In the genomic region with DNA sequence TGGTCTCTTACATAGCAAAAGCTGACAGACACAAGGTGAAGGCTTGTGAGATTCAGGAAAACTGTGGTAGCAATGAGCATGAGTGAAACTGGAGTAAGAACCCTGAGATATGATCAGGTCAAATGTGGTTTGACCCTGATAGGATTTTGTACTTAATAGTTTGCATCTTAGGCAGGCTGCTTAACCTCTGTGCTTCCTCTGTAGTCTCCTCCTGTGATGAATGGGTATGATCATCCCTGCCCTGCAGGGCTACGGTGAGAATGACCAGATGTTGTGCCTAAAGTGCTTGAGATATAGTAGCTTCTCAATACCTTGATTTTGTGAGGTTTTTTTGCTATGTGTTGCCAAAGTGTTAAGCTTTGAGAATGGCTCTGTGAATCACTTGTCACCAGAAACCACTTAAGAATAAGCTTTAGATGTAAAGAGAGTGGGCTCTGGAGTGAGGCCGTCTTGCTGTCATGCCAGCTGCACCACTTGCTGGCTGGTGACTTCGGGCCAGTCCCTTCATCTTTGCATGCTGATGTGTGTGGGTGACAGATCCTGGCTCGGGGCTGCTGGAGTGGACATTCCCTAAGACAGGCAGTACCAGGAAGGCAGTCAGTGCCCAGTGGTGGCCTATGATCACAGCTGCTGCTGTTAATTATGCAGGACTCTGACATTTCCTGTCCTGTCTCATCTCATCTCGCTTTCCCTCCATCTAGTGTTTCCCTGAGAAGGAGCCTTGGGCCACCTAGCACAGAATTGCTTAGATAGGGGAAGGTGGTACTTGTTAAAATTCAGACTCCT, we compare ENCODE assay signal across 20 cellular contexts.
"Had no signal": no experiment of that assay in that cellular context is flagged by ENCODE, and none has a peak within 500 bp of the region (broad histone marks: within the 10 kb centered on the region; RNA-seq: fewer than 3 reads in every experiment).

No MANE protein-coding gene starts in this region.

- H3K27ac ChIP-seq: breast epithelium, heart right ventricle, left ventricle myocardium inferior, psoas muscle, right lobe of liver, tibial artery, vagina had no signal

- FAIRE-seq: astrocyte had no signal

- DNase-seq: activated CD4-positive, alpha-beta T cell treated with anti-CD3 and anti-CD28 coated beads, Interleukin-2, amount 10 ng/mL, durations not matched to agents 7 days and 5 days; activated CD8-positive, alpha-beta T cell treated with anti-CD3 and anti-CD28 coated beads, Interleukin-2, amount 10 ng/mL, durations not matched to agents 7 days and 5 days; activated effector memory CD4-positive, alpha-beta T cell treated with anti-CD3 and anti-CD28 coated beads, Interleukin-2, amount 50 U/mL, for 16 hours; activated naive CD4-positive, alpha-beta T cell treated with anti-CD3 and anti-CD28 coated beads, Interleukin-2, amount 50 U/mL, for 16 hours; activated T-cell treated with anti-CD3 and anti-CD28 coated beads, Interleukin-2, amount 50 U/mL, for 72 hours; cerebellar nuclear complex; effector CD8-positive, alpha-beta T cell; heart right ventricle; left ventricle myocardium inferior; mammary epithelial cell; psoas muscle; right lobe of liver; stimulated activated CD4-positive, alpha-beta T cell treated with anti-CD3 and anti-CD28 coated beads, Interleukin-4, amount 100 ng/mL, for 24 hours; tibial artery had no signal

- ATAC-seq: activated CD8-positive, alpha-beta T cell treated with anti-CD3 and anti-CD28 coated beads, Interleukin-2, amount 10 ng/mL, durations not matched to agents 7 days and 5 days; activated T-cell treated with anti-CD3 and anti-CD28 coated beads, Interleukin-2, amount 50 U/mL, for 72 hours; esophagus mucosa; gastroesophageal sphincter; heart right ventricle; psoas muscle; right lobe of liver; stimulated activated effector memory CD8-positive, alpha-beta T cell treated with anti-CD3 and anti-CD28 coated beads, Interleukin-12 subunit alpha, Interleukin-12 subunit beta, amount 100 ng/mL, for 72 hours had no signal
